30 cellular contexts compared by ENCODE assay signal in genomic region chr3:22542311-22542710, GRCh38.
DNase-seq lines count a peak whose midpoint lies in the region; ATAC-seq and TF ChIP-seq lines count a peak whose summit lies in the region.
"Had no signal": no experiment of that assay in that cellular context is flagged by ENCODE, and none has a peak within 500 bp of the region (broad histone marks: within the 10 kb centered on the region; RNA-seq: fewer than 3 reads in every experiment).

No MANE protein-coding gene starts in this region.

- H3K4me1 Mint-ChIP-seq in CD8-positive, alpha-beta T cell (ENCODE audit: low read depth) = no peaks in the 10 kb centered on the region
- H3K4me1 Mint-ChIP-seq: activated naive CD4-positive, alpha-beta T cell treated with anti-CD3 and anti-CD28 coated beads, Interleukin-2, amount 50 U/mL, for 24 hours; central memory CD8-positive, alpha-beta T cell; nephron; stimulated activated effector memory CD8-positive, alpha-beta T cell treated with anti-CD3 and anti-CD28 coated beads, Interleukin-12 subunit alpha, Interleukin-12 subunit beta, amount 100 ng/mL, for 72 hours had no signal

- WGBS in mesenchymal stem cell = 64% methylated on average over 2 of the region's 2 CpGs

- H3K9ac ChIP-seq in PC-3 (ENCODE audit: low read length) (no peak overlapping the region), mesenchymal stem cell (ENCODE audit: low read length) (no peak overlapping the region)

- no peaks in the 10 kb centered on the region for H3K27me3 Mint-ChIP-seq in CD8-positive, alpha-beta T cell (ENCODE audit: low read depth)
- H3K27me3 Mint-ChIP-seq: activated naive CD4-positive, alpha-beta T cell treated with anti-CD3 and anti-CD28 coated beads, Interleukin-2, amount 50 U/mL, for 24 hours; central memory CD8-positive, alpha-beta T cell had no signal

- TF ChIP-seq CTCF in PC-3 (conservative IDR thresholded peaks at IDR 0.05; ENCODE audit: low read depth, low read length) (no peak), cardiac fibroblast (IDR thresholded peaks at IDR 0.05; ENCODE audit: low read depth, low read length) (no peak)
- TF ChIP-seq CTCF in CD8-positive, alpha-beta T cell (IDR thresholded peaks at IDR 0.05) = no peak

- H3K18ac ChIP-seq in mesenchymal stem cell (ENCODE audit: low read depth in 1 of 2, low read length in 2 of 2) = no peak overlapping the region

- no peaks in the 10 kb centered on the region for H3F3A ChIP-seq in PC-3 (ENCODE audit: low read length, unreplicated experiment)

- H2AK5ac ChIP-seq in mesenchymal stem cell (ENCODE audit: low read length, severe bottlenecking) = no peak overlapping the region

- intact Hi-C loops in PC-3 (cut with micrococcal nuclease) = no loop called here
- intact Hi-C loops in CD8-positive, alpha-beta T cell (cut with DNase I, micrococcal nuclease) = no loop called here

- H3K4me3 ChIP-seq in PC-3 (ENCODE audit: low read length) (no peak overlapping the region), cardiac fibroblast (replicated peaks in 1 of 2; ENCODE audit: low read depth in 2 of 2, low read length in 2 of 2) (no peak overlapping the region), mesenchymal stem cell (ENCODE audit: insufficient read depth in 1 of 2, low read depth in 1 of 2, low read length in 2 of 2) (no peak overlapping the region)
- H3K4me3 ChIP-seq in CD8-positive, alpha-beta T cell (ENCODE audit: low read depth, low read length) = no peak overlapping the region
- H3K4me3 ChIP-seq: mucosa of descending colon, upper lobe of right lung had no signal

- H2BK120ac ChIP-seq in mesenchymal stem cell (ENCODE audit: low read depth, low read length) = no peak overlapping the region

- H2BK5ac ChIP-seq in mesenchymal stem cell (ENCODE audit: low read depth, low read length, poor library complexity, severe bottlenecking) = no peak overlapping the region

- H3K36me3 ChIP-seq in PC-3 (ENCODE audit: low read depth, low read length) (no peaks in the 10 kb centered on the region), mesenchymal stem cell (ENCODE audit: control insufficient read depth in 1 of 2, insufficient read depth in 2 of 2, low read depth in 1 of 2, low read length in 2 of 2) (no peaks in the 10 kb centered on the region)
- no peaks in the 10 kb centered on the region for H3K36me3 ChIP-seq in CD8-positive, alpha-beta T cell (ENCODE audit: insufficient read depth, low read length)
- H3K36me3 ChIP-seq: upper lobe of right lung had no signal

- H3K27ac ChIP-seq in PC-3 (ENCODE audit: low read length) (no peak overlapping the region), mesenchymal stem cell (ENCODE audit: low read length, poor library complexity, severe bottlenecking) (no peak overlapping the region)
- no peak overlapping the region for H3K27ac ChIP-seq in CD8-positive, alpha-beta T cell (ENCODE audit: low read depth, low read length)
- H3K27ac ChIP-seq: upper lobe of right lung had no signal

- H3K36me3 Mint-ChIP-seq in CD8-positive, alpha-beta T cell = no peaks in the 10 kb centered on the region
- H3K36me3 Mint-ChIP-seq: activated naive CD4-positive, alpha-beta T cell treated with anti-CD3 and anti-CD28 coated beads, Interleukin-2, amount 50 U/mL, for 24 hours; stimulated activated effector memory CD8-positive, alpha-beta T cell treated with anti-CD3 and anti-CD28 coated beads, Interleukin-12 subunit alpha, Interleukin-12 subunit beta, amount 100 ng/mL, for 72 hours had no signal

- H3K27me3 ChIP-seq in PC-3 (ENCODE audit: low read length) (no peaks in the 10 kb centered on the region), mesenchymal stem cell (ENCODE audit: control insufficient read depth in 1 of 2, insufficient read depth in 1 of 2, low read length in 2 of 2) (no peaks in the 10 kb centered on the region)
- no peaks in the 10 kb centered on the region for H3K27me3 ChIP-seq in CD8-positive, alpha-beta T cell (ENCODE audit: insufficient read depth, low read length)
- H3K27me3 ChIP-seq: upper lobe of right lung had no signal

- no TSS peak for BruUV-seq in PC-3 (replicated peaks; lab: Mats Ljungman, UMichigan)

- H3K9me2 ChIP-seq in PC-3 (replicated peaks; ENCODE audit: low read length) = no peaks in the 10 kb centered on the region

- H4K91ac ChIP-seq in mesenchymal stem cell (ENCODE audit: low read length) = no peak overlapping the region

- H2BK15ac ChIP-seq in mesenchymal stem cell (ENCODE audit: low read depth, poor library complexity, severe bottlenecking) = no peak overlapping the region

- H3K9me3 ChIP-seq in PC-3 (ENCODE audit: low read length) (no peaks in the 10 kb centered on the region), mesenchymal stem cell (ENCODE audit: control insufficient read depth, low read length) (no peaks in the 10 kb centered on the region)
- H3K9me3 ChIP-seq in CD8-positive, alpha-beta T cell (ENCODE audit: low read length) = no peaks in the 10 kb centered on the region
- H3K9me3 ChIP-seq: mucosa of descending colon, upper lobe of right lung had no signal

- ATAC-seq in PC-3 = peak; percentile 91
- ATAC-seq in CD8-positive, alpha-beta T cell = no peak
- ATAC-seq: activated CD4-positive, CD25-positive, alpha-beta regulatory T cell treated with anti-CD3 and anti-CD28 coated beads, Interleukin-2, amount 50 U/mL, for 24 hours; HCT116; mucosa of descending colon; right cardiac atrium; stimulated activated effector memory CD8-positive, alpha-beta T cell treated with anti-CD3 and anti-CD28 coated beads, Interleukin-12 subunit alpha, Interleukin-12 subunit beta, amount 100 ng/mL, for 72 hours; upper lobe of right lung had no signal

- H2AFZ ChIP-seq in PC-3 (ENCODE audit: low read length) (no peak overlapping the region), mesenchymal stem cell (ENCODE audit: low read depth, low read length) (no peak overlapping the region)

- H3K27ac Mint-ChIP-seq in CD8-positive, alpha-beta T cell = no peak overlapping the region
- H3K27ac Mint-ChIP-seq: activated T-helper 1 cell treated with anti-CD3 and anti-CD28 coated beads, Interleukin-12 subunit alpha, Interleukin-12 subunit beta, Interleukin-2, Interleukin-4 antibody, amounts not matched to agents 30 ng/mL and 10 ng/mL and 1 ng/mL, durations not matched to agents 14 hours and 24 hours and 36 hours; nephron; stimulated activated effector memory CD8-positive, alpha-beta T cell treated with anti-CD3 and anti-CD28 coated beads, Interleukin-12 subunit alpha, Interleukin-12 subunit beta, amount 100 ng/mL, for 72 hours had no signal

- H3K79me1 ChIP-seq in mesenchymal stem cell (replicated peaks; ENCODE audit: low read length, poor library complexity, severe bottlenecking) = no peaks in the 10 kb centered on the region

- H3K4me3 Mint-ChIP-seq in CD8-positive, alpha-beta T cell = no peak overlapping the region
- H3K4me3 Mint-ChIP-seq: activated naive CD4-positive, alpha-beta T cell treated with anti-CD3 and anti-CD28 coated beads, Interleukin-2, amount 50 U/mL, for 24 hours; activated T-helper 1 cell treated with anti-CD3 and anti-CD28 coated beads, Interleukin-12 subunit alpha, Interleukin-12 subunit beta, Interleukin-2, Interleukin-4 antibody, amounts not matched to agents 30 ng/mL and 10 ng/mL and 1 ng/mL, durations not matched to agents 14 hours and 24 hours and 36 hours; central memory CD8-positive, alpha-beta T cell; nephron; stimulated activated effector memory CD8-positive, alpha-beta T cell treated with anti-CD3 and anti-CD28 coated beads, Interleukin-12 subunit alpha, Interleukin-12 subunit beta, amount 100 ng/mL, for 72 hours had no signal

- POLR2A ChIA-PET in PC-3 (lab: Charles Lee; ENCODE audit: unreplicated experiment) = interaction anchor here (0.5 to 0.6 kb wide), 2 partner anchors 68 to 631 kb away, joined by 3 read pairs; no protein-coding TSS in a partner anchor
- POLR2A ChIA-PET in CD8-positive, alpha-beta T cell (lab: Charles Lee) = no interaction called here

- CTCF ChIA-PET in PC-3 (lab: Charles Lee) = interaction anchor here (0.6 kb wide), 1 partner anchor 129 kb away, joined by 3 read pairs; no protein-coding TSS in a partner anchor
- CTCF ChIA-PET in CD8-positive, alpha-beta T cell (lab: Charles Lee) = no interaction called here

- no peak overlapping the region for H2BK12ac ChIP-seq in mesenchymal stem cell (ENCODE audit: low read length in 2 of 2)

- peaks cover 3% of the 10 kb centered on the region for H3K9me3 Mint-ChIP-seq in CD8-positive, alpha-beta T cell
- H3K9me3 Mint-ChIP-seq: activated naive CD4-positive, alpha-beta T cell treated with anti-CD3 and anti-CD28 coated beads, Interleukin-2, amount 50 U/mL, for 24 hours; nephron had no signal

- H3K14ac ChIP-seq in mesenchymal stem cell (ENCODE audit: low read length in 2 of 2) = no peak overlapping the region

- peak; percentile 30 for DNase-seq in HS-5 (ENCODE audit: low read depth)
- DNase-seq in PC-3 = peak; percentile 79
- peak; percentile 1 to 37 for DNase-seq in cardiac fibroblast (ENCODE audit: low read depth in 2 of 2)
- peak; percentile 12 for DNase-seq in mesenchymal stem cell
- DNase-seq in mucosa of gallbladder (ENCODE audit: low spot score) = no peak
- no peak for DNase-seq in CD8-positive, alpha-beta T cell
- DNase-seq in effector CD8-positive, alpha-beta T cell (lab: John Stamatoyannopoulos, UW) = no peak
- no peak for DNase-seq in NCI-H2227 (lab: John Stamatoyannopoulos, UW; ENCODE audit: unreplicated experiment)
- DNase-seq: activated CD4-positive, alpha-beta T cell treated with anti-CD3 and anti-CD28 coated beads, Interleukin-2, amount 50 U/mL, for 48 hours; activated CD8-positive, alpha-beta memory T cell treated with anti-CD3 and anti-CD28 coated beads, Interleukin-2, amount 50 U/mL, for 4 hours; anterior cingulate cortex; C1 segment of cervical spinal cord; dermis blood vessel endothelial cell; glutamatergic neuron; mucosa of descending colon; NCI-H1105; NCI-H2029; NCI-H2227 treated with DMSO at 0.1 percent for 48 hours; right cardiac atrium; stimulated activated CD4-positive, alpha-beta T cell treated with anti-CD3 and anti-CD28 coated beads, Interleukin-12 subunit alpha, Interleukin-12 subunit beta, amount 100 ng/mL, for 4 hours; stimulated activated CD4-positive, alpha-beta T cell treated with anti-CD3 and anti-CD28 coated beads, Interleukin-4, amount 100 ng/mL, for 1 hour; T-helper 1 cell; upper lobe of right lung had no signal

- H3K23ac ChIP-seq in mesenchymal stem cell (ENCODE audit: low read length in 2 of 2) = no peak overlapping the region

- no peaks in the 10 kb centered on the region for H3K79me2 ChIP-seq in PC-3 (ENCODE audit: low read length)

- no peak overlapping the region for H3K4ac ChIP-seq in mesenchymal stem cell (ENCODE audit: low read depth in 1 of 2, low read length in 2 of 2)

- no peak overlapping the region for H3K4me2 ChIP-seq in PC-3 (ENCODE audit: low read length)
- H3K4me2 ChIP-seq in mesenchymal stem cell (ENCODE audit: low read length, poor library complexity, severe bottlenecking) = no peak overlapping the region

- no peaks in the 10 kb centered on the region for H4K20me1 ChIP-seq in PC-3 (ENCODE audit: low read length)

- H4K8ac ChIP-seq in mesenchymal stem cell (ENCODE audit: low read length) = no peak overlapping the region

- H3K4me1 ChIP-seq in PC-3 (ENCODE audit: insufficient read depth, low read length) (peaks cover 11% of the 10 kb centered on the region), mesenchymal stem cell (ENCODE audit: control insufficient read depth, insufficient read depth, low read depth, low read length) (peaks cover 2% of the 10 kb centered on the region)
- no peaks in the 10 kb centered on the region for H3K4me1 ChIP-seq in CD8-positive, alpha-beta T cell (ENCODE audit: insufficient read depth, low read length)
- H3K4me1 ChIP-seq: upper lobe of right lung had no signal

Comparison
In these comparisons a context has a peak if more than half of its experiments do, and no peak if none do; other contexts are left out.
1. DNase-seq: peak in HS-5 (single experiment), PC-3 (single experiment), cardiac fibroblast (2 of 2) and mesenchymal stem cell (single experiment); none in mucosa of gallbladder (single experiment), CD8-positive, alpha-beta T cell (0 of 7), effector CD8-positive, alpha-beta T cell (single experiment) and NCI-H2227 (single experiment).